In the genomic region with DNA sequence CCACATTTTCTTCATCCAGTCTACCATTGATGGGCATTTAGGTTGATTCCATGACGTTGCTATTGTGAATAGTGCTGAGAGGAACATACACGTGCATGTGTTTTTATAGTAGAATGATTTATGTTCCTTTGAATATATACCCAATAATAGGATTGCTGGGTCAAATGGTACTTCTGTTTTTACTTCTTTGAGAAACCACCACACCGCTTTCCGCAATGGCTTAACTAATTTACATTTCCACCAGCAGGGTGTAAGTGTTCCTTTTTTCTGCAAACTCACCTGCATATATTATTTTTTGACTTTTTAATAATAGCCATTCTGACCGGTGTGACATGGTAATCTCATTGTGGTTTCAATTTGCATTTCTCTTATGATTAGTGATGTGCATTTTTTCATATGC, we compare ENCODE assay signal across 16 cellular contexts.
DNase-seq lines count a peak whose midpoint lies in the region; ATAC-seq and TF ChIP-seq lines count a peak whose summit lies in the region.
"Had no signal": no experiment of that assay in that cellular context is flagged by ENCODE, and none has a peak within 500 bp of the region (broad histone marks: within the 10 kb centered on the region; RNA-seq: fewer than 3 reads in every experiment).

No MANE protein-coding gene starts in this region.

- no peak overlapping the region for H2BK5ac ChIP-seq in mesenchymal stem cell (ENCODE audit: low read depth, low read length, poor library complexity, severe bottlenecking)

- no peak overlapping the region for H3K27ac Mint-ChIP-seq in HFFc6
- H3K27ac Mint-ChIP-seq: activated naive CD8-positive, alpha-beta T cell treated with anti-CD3 and anti-CD28 coated beads, Interleukin-2, amount 10 ng/mL, durations not matched to agents 7 days and 5 days had no signal

- H3K9me3 ChIP-seq in mesenchymal stem cell (ENCODE audit: control insufficient read depth, low read length) = peaks cover 5% of the 10 kb centered on the region
- H3K9me3 ChIP-seq: SJSA1, uterus had no signal

- H2AFZ ChIP-seq in mesenchymal stem cell (ENCODE audit: low read depth, low read length) = no peak overlapping the region

- DNase-seq in GM12865 (ENCODE audit: low read depth) = peak; percentile 57
- DNase-seq in HFFc6 = no peak
- DNase-seq in stimulated activated CD4-positive, alpha-beta T cell treated with anti-CD3 and anti-CD28 coated beads, Interleukin-15, amount 100 ng/mL, for 24 hours = no peak
- no peak for DNase-seq in NCI-H345 treated with DMSO at 0.1 percent for 48 hours (lab: John Stamatoyannopoulos, UW; ENCODE audit: unreplicated experiment)
- no peak for DNase-seq in mesenchymal stem cell
- DNase-seq: ACHN; activated CD8-positive, alpha-beta memory T cell treated with anti-CD3 and anti-CD28 coated beads, Interleukin-2, amount 50 U/mL, for 48 hours; activated naive CD8-positive, alpha-beta T cell treated with anti-CD3 and anti-CD28 coated beads, Interleukin-2, amount 10 ng/mL, durations not matched to agents 7 days and 5 days; KBM-7; NCI-H1694; uterus had no signal

- no peak overlapping the region for H2BK120ac ChIP-seq in mesenchymal stem cell (ENCODE audit: low read depth, low read length)

- no peak overlapping the region for H4K8ac ChIP-seq in mesenchymal stem cell (ENCODE audit: low read length)

- no peaks in the 10 kb centered on the region for H3K36me3 ChIP-seq in mesenchymal stem cell (ENCODE audit: control insufficient read depth in 1 of 2, insufficient read depth in 2 of 2, low read depth in 1 of 2, low read length in 2 of 2)
- H3K36me3 ChIP-seq: SJSA1, uterus had no signal

- H3K4me1 ChIP-seq in mesenchymal stem cell (ENCODE audit: control insufficient read depth, insufficient read depth, low read depth, low read length) = no peaks in the 10 kb centered on the region
- H3K4me1 ChIP-seq: SJSA1, uterus had no signal

- H2BK12ac ChIP-seq in mesenchymal stem cell (ENCODE audit: low read length in 2 of 2) = no peak overlapping the region

- H2BK15ac ChIP-seq in mesenchymal stem cell (ENCODE audit: low read depth, poor library complexity, severe bottlenecking) = no peak overlapping the region

- WGBS in mesenchymal stem cell = 100% methylated on average over 3 of the region's 5 CpGs

- TF ChIP-seq CTCF in GM12865 (IDR thresholded peaks at IDR 0.05; ENCODE audit: insufficient read depth, low read depth, low read length, missing control alignments) = no peak
- no peak for TF ChIP-seq CTCF in HFFc6 (IDR thresholded peaks at IDR 0.05)

- H3K4ac ChIP-seq in mesenchymal stem cell (ENCODE audit: low read depth in 1 of 2, low read length in 2 of 2) = no peak overlapping the region

- H3K27ac ChIP-seq in mesenchymal stem cell (ENCODE audit: low read length, poor library complexity, severe bottlenecking) = no peak overlapping the region
- H3K27ac ChIP-seq: SJSA1, uterus, VCaP had no signal

- H3K27me3 ChIP-seq in mesenchymal stem cell (ENCODE audit: control insufficient read depth in 1 of 2, insufficient read depth in 1 of 2, low read length in 2 of 2) = no peaks in the 10 kb centered on the region
- H3K27me3 ChIP-seq: SJSA1, uterus had no signal

- H3K79me1 ChIP-seq in mesenchymal stem cell (replicated peaks; ENCODE audit: low read length, poor library complexity, severe bottlenecking) = no peaks in the 10 kb centered on the region

- H3K27me3 Mint-ChIP-seq in HFFc6 (ENCODE audit: insufficient read depth) = peaks cover 11% of the 10 kb centered on the region; the same call in 1 of the 2 replicates
- H3K27me3 Mint-ChIP-seq: activated naive CD8-positive, alpha-beta T cell treated with anti-CD3 and anti-CD28 coated beads, Interleukin-2, amount 10 ng/mL, durations not matched to agents 7 days and 5 days had no signal

- H3K9me3 Mint-ChIP-seq in HFFc6 = no peaks in the 10 kb centered on the region

- H2AK5ac ChIP-seq in mesenchymal stem cell (ENCODE audit: low read length, severe bottlenecking) = no peak overlapping the region

- no peak overlapping the region for H3K4me3 Mint-ChIP-seq in HFFc6
- H3K4me3 Mint-ChIP-seq: activated naive CD8-positive, alpha-beta T cell treated with anti-CD3 and anti-CD28 coated beads, Interleukin-2, amount 10 ng/mL, durations not matched to agents 7 days and 5 days had no signal

- no peak overlapping the region for H3K4me2 ChIP-seq in mesenchymal stem cell (ENCODE audit: low read length, poor library complexity, severe bottlenecking)

- H3K18ac ChIP-seq in mesenchymal stem cell (ENCODE audit: low read depth in 1 of 2, low read length in 2 of 2) = no peak overlapping the region

- no peak overlapping the region for H4K91ac ChIP-seq in mesenchymal stem cell (ENCODE audit: low read length)

- ATAC-seq in GM19351 (IDR thresholded peaks at IDR 0.05; ENCODE audit: unreplicated experiment) (peak; percentile 81), HG02759 (IDR thresholded peaks at IDR 0.05; ENCODE audit: unreplicated experiment) (peak; percentile 93), HG03439 (IDR thresholded peaks at IDR 0.05; ENCODE audit: unreplicated experiment) (peak; percentile 75)

- no peaks in the 10 kb centered on the region for H3K36me3 Mint-ChIP-seq in HFFc6 (ENCODE audit: low read depth)

- H3K9ac ChIP-seq in mesenchymal stem cell (ENCODE audit: low read length) = no peak overlapping the region

- no peak overlapping the region for H3K23ac ChIP-seq in mesenchymal stem cell (ENCODE audit: low read length in 2 of 2)

- no peak overlapping the region for H3K14ac ChIP-seq in mesenchymal stem cell (ENCODE audit: low read length in 2 of 2)

- no peaks in the 10 kb centered on the region for H3K4me1 Mint-ChIP-seq in HFFc6 (ENCODE audit: low read depth)
- H3K4me1 Mint-ChIP-seq: activated naive CD8-positive, alpha-beta T cell treated with anti-CD3 and anti-CD28 coated beads, Interleukin-2, amount 10 ng/mL, durations not matched to agents 7 days and 5 days had no signal

- H3K4me3 ChIP-seq in GM12865 (ENCODE audit: low read depth, low read length) (no peak overlapping the region), mesenchymal stem cell (ENCODE audit: insufficient read depth in 1 of 2, low read depth in 1 of 2, low read length in 2 of 2) (no peak overlapping the region)
- H3K4me3 ChIP-seq: SJSA1, uterus had no signal
